In the genomic region with DNA sequence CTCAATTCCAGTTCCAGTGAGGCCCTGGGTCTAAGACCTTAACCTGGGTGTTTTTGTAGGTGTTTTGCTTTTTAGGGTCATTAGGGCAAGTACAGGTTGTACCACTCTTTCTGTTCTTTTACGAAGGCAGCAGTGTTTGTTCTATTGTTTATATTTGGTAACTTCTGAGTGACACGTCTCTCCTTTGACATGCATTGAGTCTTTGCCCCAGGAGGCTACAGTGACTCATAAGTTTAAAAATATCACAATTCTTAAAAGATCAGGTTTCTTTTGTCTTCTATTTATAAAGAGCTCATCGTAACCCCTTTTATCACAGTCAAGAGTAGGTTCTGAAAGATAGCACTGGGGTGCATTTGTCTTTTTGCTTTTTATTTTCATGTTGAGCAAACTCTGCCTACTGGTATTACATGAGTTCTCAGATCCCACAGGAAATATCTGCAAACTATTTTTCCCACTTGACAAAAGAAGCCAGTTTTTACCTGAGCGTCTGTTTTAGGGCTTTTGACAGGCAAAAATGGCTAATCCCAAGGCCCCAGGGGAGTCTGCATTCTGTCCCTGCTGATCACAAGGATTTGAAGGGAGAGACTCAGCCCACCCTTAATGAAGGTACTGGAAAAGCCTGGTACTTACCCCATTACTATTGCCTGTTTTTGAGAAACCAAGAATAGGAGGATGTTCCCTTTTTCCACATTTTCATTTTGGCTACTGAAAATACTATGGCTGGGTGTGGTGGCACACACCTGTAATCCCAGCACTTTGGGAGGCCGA, we compare ENCODE assay signal across 1 cellular context.
TF ChIP-seq lines count a peak whose summit lies in the region.

No MANE protein-coding gene starts in this region.

TF ChIP-seq in HepG2, 621 proteins besides CTCF, POLR2A, EP300 and RAD21 (continues in another document):
- TF ChIP-seq, protein P1, sequence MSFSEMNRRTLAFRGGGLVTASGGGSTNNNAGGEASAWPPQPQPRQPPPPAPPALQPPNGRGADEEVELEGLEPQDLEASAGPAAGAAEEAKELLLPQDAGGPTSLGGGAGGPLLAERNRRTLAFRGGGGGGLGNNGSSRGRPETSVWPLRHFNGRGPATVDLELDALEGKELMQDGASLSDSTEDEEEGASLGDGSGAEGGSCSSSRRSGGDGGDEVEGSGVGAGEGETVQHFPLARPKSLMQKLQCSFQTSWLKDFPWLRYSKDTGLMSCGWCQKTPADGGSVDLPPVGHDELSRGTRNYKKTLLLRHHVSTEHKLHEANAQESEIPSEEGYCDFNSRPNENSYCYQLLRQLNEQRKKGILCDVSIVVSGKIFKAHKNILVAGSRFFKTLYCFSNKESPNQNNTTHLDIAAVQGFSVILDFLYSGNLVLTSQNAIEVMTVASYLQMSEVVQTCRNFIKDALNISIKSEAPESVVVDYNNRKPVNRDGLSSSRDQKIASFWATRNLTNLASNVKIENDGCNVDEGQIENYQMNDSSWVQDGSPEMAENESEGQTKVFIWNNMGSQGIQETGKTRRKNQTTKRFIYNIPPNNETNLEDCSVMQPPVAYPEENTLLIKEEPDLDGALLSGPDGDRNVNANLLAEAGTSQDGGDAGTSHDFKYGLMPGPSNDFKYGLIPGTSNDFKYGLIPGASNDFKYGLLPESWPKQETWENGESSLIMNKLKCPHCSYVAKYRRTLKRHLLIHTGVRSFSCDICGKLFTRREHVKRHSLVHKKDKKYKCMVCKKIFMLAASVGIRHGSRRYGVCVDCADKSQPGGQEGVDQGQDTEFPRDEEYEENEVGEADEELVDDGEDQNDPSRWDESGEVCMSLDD (CRISPR knock-in tag; IDR thresholded peaks at IDR 0.05; ENCODE audit: borderline replicate concordance): no peak
- TF ChIP-seq ZFYVE20 (CRISPR knock-in tag; IDR thresholded peaks at IDR 0.05; ENCODE audit: borderline replicate concordance, low read depth) (no peak), FOXP1 (IDR thresholded peaks at IDR 0.05) (no peak), FOXP1 (CRISPR knock-in tag; IDR thresholded peaks at IDR 0.05) (peak; percentile 67), ZNF331 (CRISPR knock-in tag; IDR thresholded peaks at IDR 0.05) (no peak), HMG20A (CRISPR knock-in tag; IDR thresholded peaks at IDR 0.05; ENCODE audit: borderline replicate concordance) (peak; percentile 52; the same call in 1 of the 2 replicates), KMT2B (CRISPR knock-in tag; IDR thresholded peaks at IDR 0.05) (no peak), ZFX (CRISPR knock-in tag; IDR thresholded peaks at IDR 0.05; ENCODE audit: low read depth) (no peak), TMF1 (CRISPR knock-in tag; IDR thresholded peaks at IDR 0.05; ENCODE audit: low read depth) (no peak), ZNF772 (CRISPR knock-in tag; IDR thresholded peaks at IDR 0.05) (no peak), ZBTB34 (CRISPR knock-in tag; IDR thresholded peaks at IDR 0.05) (no peak), SRF (IDR thresholded peaks at IDR 0.05; ENCODE audit: low read depth, low read length) (no peak), IRX3 (CRISPR knock-in tag; IDR thresholded peaks at IDR 0.05; ENCODE audit: borderline replicate concordance, low read depth) (no peak), ZNF674 (CRISPR knock-in tag; IDR thresholded peaks at IDR 0.05; ENCODE audit: low read depth) (no peak), HDAC1 (CRISPR knock-in tag; IDR thresholded peaks at IDR 0.05) (no peak), FOXK1 (CRISPR knock-in tag; IDR thresholded peaks at IDR 0.05; ENCODE audit: borderline replicate concordance, low read depth) (peak; percentile 49; the same call in 1 of the 2 replicates), HMG20B (CRISPR knock-in tag; conservative IDR thresholded peaks at IDR 0.05) (no peak), HMGXB4 (CRISPR knock-in tag; IDR thresholded peaks at IDR 0.05; ENCODE audit: borderline replicate concordance in 1 of 2, low read depth in 1 of 2) (no peak), SPEN (CRISPR knock-in tag; IDR thresholded peaks at IDR 0.05; ENCODE audit: low read depth) (no peak), ZNF326 (CRISPR knock-in tag; IDR thresholded peaks at IDR 0.05; ENCODE audit: borderline replicate concordance) (no peak), ZNF354B (CRISPR knock-in tag; IDR thresholded peaks at IDR 0.05) (no peak), HOXD1 (CRISPR knock-in tag; IDR thresholded peaks at IDR 0.05) (no peak), JARID2 (CRISPR knock-in tag; IDR thresholded peaks at IDR 0.05; ENCODE audit: insufficient replicate concordance) (no peak), RARA (CRISPR knock-in tag; IDR thresholded peaks at IDR 0.05) (peak; percentile 91), NR2C2 (CRISPR knock-in tag; IDR thresholded peaks at IDR 0.05; ENCODE audit: borderline replicate concordance) (no peak), THAP8 (CRISPR knock-in tag; IDR thresholded peaks at IDR 0.05; ENCODE audit: borderline replicate concordance) (no peak), NR2F2 (IDR thresholded peaks at IDR 0.05; ENCODE audit: borderline replicate concordance, low read depth) (peak; percentile 34; the same call in 1 of the 2 replicates), PRPF4 (IDR thresholded peaks at IDR 0.05; ENCODE audit: low read depth, low read length, poor library complexity, severe bottlenecking) (no peak), ZNF644 (CRISPR knock-in tag; IDR thresholded peaks at IDR 0.05; ENCODE audit: low read depth) (no peak), REXO4 (CRISPR knock-in tag; IDR thresholded peaks at IDR 0.05; ENCODE audit: borderline replicate concordance) (no peak)
- TF ChIP-seq, protein P2, sequence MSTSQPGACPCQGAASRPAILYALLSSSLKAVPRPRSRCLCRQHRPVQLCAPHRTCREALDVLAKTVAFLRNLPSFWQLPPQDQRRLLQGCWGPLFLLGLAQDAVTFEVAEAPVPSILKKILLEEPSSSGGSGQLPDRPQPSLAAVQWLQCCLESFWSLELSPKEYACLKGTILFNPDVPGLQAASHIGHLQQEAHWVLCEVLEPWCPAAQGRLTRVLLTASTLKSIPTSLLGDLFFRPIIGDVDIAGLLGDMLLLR (CRISPR knock-in tag; IDR thresholded peaks at IDR 0.05): no peak
- TF ChIP-seq, protein P3, sequence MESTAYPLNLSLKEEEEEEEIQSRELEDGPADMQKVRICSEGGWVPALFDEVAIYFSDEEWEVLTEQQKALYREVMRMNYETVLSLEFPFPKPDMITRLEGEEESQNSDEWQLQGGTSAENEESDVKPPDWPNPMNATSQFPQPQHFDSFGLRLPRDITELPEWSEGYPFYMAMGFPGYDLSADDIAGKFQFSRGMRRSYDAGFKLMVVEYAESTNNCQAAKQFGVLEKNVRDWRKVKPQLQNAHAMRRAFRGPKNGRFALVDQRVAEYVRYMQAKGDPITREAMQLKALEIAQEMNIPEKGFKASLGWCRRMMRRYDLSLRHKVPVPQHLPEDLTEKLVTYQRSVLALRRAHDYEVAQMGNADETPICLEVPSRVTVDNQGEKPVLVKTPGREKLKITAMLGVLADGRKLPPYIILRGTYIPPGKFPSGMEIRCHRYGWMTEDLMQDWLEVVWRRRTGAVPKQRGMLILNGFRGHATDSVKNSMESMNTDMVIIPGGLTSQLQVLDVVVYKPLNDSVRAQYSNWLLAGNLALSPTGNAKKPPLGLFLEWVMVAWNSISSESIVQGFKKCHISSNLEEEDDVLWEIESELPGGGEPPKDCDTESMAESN (CRISPR knock-in tag; conservative IDR thresholded peaks at IDR 0.05): no peak
- TF ChIP-seq, protein P4, sequence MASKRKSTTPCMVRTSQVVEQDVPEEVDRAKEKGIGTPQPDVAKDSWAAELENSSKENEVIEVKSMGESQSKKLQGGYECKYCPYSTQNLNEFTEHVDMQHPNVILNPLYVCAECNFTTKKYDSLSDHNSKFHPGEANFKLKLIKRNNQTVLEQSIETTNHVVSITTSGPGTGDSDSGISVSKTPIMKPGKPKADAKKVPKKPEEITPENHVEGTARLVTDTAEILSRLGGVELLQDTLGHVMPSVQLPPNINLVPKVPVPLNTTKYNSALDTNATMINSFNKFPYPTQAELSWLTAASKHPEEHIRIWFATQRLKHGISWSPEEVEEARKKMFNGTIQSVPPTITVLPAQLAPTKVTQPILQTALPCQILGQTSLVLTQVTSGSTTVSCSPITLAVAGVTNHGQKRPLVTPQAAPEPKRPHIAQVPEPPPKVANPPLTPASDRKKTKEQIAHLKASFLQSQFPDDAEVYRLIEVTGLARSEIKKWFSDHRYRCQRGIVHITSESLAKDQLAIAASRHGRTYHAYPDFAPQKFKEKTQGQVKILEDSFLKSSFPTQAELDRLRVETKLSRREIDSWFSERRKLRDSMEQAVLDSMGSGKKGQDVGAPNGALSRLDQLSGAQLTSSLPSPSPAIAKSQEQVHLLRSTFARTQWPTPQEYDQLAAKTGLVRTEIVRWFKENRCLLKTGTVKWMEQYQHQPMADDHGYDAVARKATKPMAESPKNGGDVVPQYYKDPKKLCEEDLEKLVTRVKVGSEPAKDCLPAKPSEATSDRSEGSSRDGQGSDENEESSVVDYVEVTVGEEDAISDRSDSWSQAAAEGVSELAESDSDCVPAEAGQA (IDR thresholded peaks at IDR 0.05; ENCODE audit: low read depth): no peak
- TF ChIP-seq, protein P4 (CRISPR knock-in tag; IDR thresholded peaks at IDR 0.05; ENCODE audit: borderline replicate concordance): no peak
- TF ChIP-seq, protein P5, sequence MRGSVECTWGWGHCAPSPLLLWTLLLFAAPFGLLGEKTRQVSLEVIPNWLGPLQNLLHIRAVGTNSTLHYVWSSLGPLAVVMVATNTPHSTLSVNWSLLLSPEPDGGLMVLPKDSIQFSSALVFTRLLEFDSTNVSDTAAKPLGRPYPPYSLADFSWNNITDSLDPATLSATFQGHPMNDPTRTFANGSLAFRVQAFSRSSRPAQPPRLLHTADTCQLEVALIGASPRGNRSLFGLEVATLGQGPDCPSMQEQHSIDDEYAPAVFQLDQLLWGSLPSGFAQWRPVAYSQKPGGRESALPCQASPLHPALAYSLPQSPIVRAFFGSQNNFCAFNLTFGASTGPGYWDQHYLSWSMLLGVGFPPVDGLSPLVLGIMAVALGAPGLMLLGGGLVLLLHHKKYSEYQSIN (CRISPR knock-in tag; IDR thresholded peaks at IDR 0.05; ENCODE audit: borderline replicate concordance): no peak
- TF ChIP-seq, protein P6, sequence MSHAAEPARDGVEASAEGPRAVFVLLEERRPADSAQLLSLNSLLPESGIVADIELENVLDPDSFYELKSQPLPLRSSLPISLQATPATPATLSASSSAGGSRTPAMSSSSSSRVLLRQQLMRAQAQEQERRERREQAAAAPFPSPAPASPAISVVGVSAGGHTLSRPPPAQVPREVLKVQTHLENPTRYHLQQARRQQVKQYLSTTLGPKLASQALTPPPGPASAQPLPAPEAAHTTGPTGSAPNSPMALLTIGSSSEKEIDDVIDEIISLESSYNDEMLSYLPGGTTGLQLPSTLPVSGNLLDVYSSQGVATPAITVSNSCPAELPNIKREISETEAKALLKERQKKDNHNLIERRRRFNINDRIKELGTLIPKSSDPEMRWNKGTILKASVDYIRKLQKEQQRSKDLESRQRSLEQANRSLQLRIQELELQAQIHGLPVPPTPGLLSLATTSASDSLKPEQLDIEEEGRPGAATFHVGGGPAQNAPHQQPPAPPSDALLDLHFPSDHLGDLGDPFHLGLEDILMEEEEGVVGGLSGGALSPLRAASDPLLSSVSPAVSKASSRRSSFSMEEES (CRISPR knock-in tag; IDR thresholded peaks at IDR 0.05): peak; percentile 46; the same call in 1 of the 2 replicates
- TF ChIP-seq, protein P7, sequence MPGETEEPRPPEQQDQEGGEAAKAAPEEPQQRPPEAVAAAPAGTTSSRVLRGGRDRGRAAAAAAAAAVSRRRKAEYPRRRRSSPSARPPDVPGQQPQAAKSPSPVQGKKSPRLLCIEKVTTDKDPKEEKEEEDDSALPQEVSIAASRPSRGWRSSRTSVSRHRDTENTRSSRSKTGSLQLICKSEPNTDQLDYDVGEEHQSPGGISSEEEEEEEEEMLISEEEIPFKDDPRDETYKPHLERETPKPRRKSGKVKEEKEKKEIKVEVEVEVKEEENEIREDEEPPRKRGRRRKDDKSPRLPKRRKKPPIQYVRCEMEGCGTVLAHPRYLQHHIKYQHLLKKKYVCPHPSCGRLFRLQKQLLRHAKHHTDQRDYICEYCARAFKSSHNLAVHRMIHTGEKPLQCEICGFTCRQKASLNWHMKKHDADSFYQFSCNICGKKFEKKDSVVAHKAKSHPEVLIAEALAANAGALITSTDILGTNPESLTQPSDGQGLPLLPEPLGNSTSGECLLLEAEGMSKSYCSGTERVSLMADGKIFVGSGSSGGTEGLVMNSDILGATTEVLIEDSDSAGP (CRISPR knock-in tag; IDR thresholded peaks at IDR 0.05; ENCODE audit: borderline replicate concordance): no peak
